ENCODE assay signal across 22 cellular contexts in genomic region chr6:45297302-45297701, GRCh38. TPM values are rescaled to one million over a fixed set of nuclear protein-coding genes. Genes with fewer than 3 reads are reported as not detected.
"Had no signal": no experiment of that assay in that cellular context is flagged by ENCODE, and none has a peak within 500 bp of the region (broad histone marks: within the 10 kb centered on the region; RNA-seq: fewer than 3 reads in every experiment).

No MANE protein-coding gene starts in this region.

- ATAC-seq: heart right ventricle, left lung, lower lobe of right lung, pancreas, right cardiac atrium had no signal

- DNase-seq: effector CD4-positive, alpha-beta T cell; endodermal cell; erythroblast; heart right ventricle; islet precursor cell; left lung; lower lobe of right lung; occipital lobe; pancreas; right cardiac atrium; small intestine; stimulated activated CD4-positive, alpha-beta T cell treated with anti-CD3 and anti-CD28 coated beads, Interleukin-12 subunit alpha, Interleukin-12 subunit beta, amount 100 ng/mL, for 4 hours; stimulated activated CD4-positive, alpha-beta T cell treated with anti-CD3 and anti-CD28 coated beads, Interleukin-2, amount 100 ng/mL, for 48 hours; stimulated activated naive CD4-positive, alpha-beta T cell treated with Interleukin-2 at 50 U/mL for 16 hours had no signal

- H3K27me3 ChIP-seq: heart right ventricle, left lung, pancreas had no signal

- H3K27ac ChIP-seq: coronary artery, heart right ventricle, left lung, lower lobe of right lung, pancreas had no signal

- H3K36me3 Mint-ChIP-seq: memory B cell had no signal

- H3K36me3 ChIP-seq: heart right ventricle, left lung, lower lobe of right lung, pancreas had no signal

- H3K4me3 ChIP-seq: coronary artery, heart right ventricle, left lung, lower lobe of right lung, pancreas had no signal

- H3K4me1 Mint-ChIP-seq: nephron had no signal

- H3K27me3 Mint-ChIP-seq: memory B cell, progenitor cell of endocrine pancreas, type B pancreatic cell had no signal

- H3K4me1 ChIP-seq: heart right ventricle, left lung, lower lobe of right lung, pancreas had no signal

- H3K9me3 ChIP-seq: lower lobe of right lung, pancreas had no signal

- H3K27ac Mint-ChIP-seq: endodermal cell, memory B cell, mesothelial cell of epicardium, nephron, progenitor cell of endocrine pancreas, type B pancreatic cell had no signal

- H3K4me3 Mint-ChIP-seq: endodermal cell, memory B cell, mesothelial cell of epicardium, nephron, type B pancreatic cell had no signal

RNA-seq across cellular contexts. Expression of gene RUNX2, which starts 30.8 kb away (rescaled TPM):
- total RNA-seq: dermis microvascular lymphatic vessel endothelial cell, endothelial cell of umbilical vein had no signal
